In genomic region chr7:75878312-75878768, GRCh38 we compare ENCODE assay signal across 1 cellular context.
TF ChIP-seq lines count a peak whose summit lies in the region.

No MANE protein-coding gene starts in this region.

TF ChIP-seq in GM12878, 131 proteins besides CTCF, POLR2A, EP300 and RAD21:
- TF ChIP-seq WRNIP1 (IDR thresholded peaks at IDR 0.05; ENCODE audit: borderline replicate concordance, low read depth, low read length) (0 out of 2 replicates have a peak, but pooled peaks have one; percentile 49), POLR2AphosphoS5 (IDR thresholded peaks at IDR 0.05; ENCODE audit: low read length) (peak; percentile 72), ZBED1 (IDR thresholded peaks at IDR 0.05; ENCODE audit: borderline replicate concordance) (0 out of 2 replicates have a peak, but pooled peaks have one; percentile 30), FOS (IDR thresholded peaks at IDR 0.05; ENCODE audit: borderline replicate concordance, extremely low read depth, insufficient read length) (no peak), CHD1 (IDR thresholded peaks at IDR 0.05; ENCODE audit: low read depth, low read length) (no peak)
